Comparison of ENCODE assay signal across 1 cellular context in the genomic region with DNA sequence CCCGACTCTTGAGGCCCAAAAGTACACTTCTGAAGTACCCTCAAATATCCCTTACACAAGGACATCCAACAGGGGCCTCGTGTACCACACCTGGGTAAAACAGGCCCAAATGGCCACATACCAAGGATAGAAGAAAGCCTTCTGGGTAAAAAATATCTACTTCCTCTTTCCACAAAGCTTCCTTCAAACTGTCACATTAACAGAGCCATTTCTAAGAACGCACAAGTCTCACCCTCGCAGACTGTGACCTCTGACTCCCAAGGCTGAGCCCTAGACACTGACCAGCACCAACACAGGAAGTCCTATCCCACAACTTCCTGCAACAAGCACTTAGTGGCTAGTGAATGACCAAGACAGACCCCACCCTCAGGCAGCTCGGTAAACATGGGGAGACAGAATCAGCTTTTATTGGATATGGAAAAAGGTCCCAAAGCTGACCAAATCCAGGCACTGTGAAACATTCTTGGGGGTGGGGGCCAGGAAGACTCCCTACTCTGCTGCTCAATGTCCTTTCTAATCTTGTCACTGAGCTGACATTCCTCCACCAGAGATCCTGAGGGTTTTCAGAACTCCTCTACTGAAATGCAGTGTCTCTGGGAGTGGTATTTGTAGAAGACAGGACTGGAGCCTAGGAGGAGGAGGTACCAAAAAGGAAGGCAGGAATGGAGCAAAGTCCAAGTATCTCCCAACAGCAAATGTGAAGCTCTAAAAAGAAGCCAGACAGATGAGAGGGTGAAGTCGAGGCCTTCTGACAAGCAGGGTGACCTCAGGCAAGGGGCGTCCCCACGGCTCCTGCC.
TF ChIP-seq lines count a peak whose summit lies in the region.

No MANE protein-coding gene starts in this region.

TF ChIP-seq in K562, 482 proteins besides CTCF, POLR2A, EP300 and RAD21 (continued from another document and continues in another):
- TF ChIP-seq, protein P1, sequence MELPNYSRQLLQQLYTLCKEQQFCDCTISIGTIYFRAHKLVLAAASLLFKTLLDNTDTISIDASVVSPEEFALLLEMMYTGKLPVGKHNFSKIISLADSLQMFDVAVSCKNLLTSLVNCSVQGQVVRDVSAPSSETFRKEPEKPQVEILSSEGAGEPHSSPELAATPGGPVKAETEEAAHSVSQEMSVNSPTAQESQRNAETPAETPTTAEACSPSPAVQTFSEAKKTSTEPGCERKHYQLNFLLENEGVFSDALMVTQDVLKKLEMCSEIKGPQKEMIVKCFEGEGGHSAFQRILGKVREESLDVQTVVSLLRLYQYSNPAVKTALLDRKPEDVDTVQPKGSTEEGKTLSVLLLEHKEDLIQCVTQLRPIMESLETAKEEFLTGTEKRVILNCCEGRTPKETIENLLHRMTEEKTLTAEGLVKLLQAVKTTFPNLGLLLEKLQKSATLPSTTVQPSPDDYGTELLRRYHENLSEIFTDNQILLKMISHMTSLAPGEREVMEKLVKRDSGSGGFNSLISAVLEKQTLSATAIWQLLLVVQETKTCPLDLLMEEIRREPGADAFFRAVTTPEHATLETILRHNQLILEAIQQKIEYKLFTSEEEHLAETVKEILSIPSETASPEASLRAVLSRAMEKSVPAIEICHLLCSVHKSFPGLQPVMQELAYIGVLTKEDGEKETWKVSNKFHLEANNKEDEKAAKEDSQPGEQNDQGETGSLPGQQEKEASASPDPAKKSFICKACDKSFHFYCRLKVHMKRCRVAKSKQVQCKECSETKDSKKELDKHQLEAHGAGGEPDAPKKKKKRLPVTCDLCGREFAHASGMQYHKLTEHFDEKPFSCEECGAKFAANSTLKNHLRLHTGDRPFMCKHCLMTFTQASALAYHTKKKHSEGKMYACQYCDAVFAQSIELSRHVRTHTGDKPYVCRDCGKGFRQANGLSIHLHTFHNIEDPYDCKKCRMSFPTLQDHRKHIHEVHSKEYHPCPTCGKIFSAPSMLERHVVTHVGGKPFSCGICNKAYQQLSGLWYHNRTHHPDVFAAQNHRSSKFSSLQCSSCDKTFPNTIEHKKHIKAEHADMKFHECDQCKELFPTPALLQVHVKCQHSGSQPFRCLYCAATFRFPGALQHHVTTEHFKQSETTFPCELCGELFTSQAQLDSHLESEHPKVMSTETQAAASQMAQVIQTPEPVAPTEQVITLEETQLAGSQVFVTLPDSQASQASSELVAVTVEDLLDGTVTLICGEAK (IDR thresholded peaks at IDR 0.05) = peak; percentile 86
- TF ChIP-seq, protein P1 (CRISPR knock-in tag; IDR thresholded peaks at IDR 0.05) = no peak
- TF ChIP-seq GMEB1 (CRISPR knock-in tag; IDR thresholded peaks at IDR 0.05) (no peak), FIP1L1 (IDR thresholded peaks at IDR 0.05; ENCODE audit: low read depth, low read length, poor library complexity, severe bottlenecking) (no peak), ZNF23 (CRISPR knock-in tag; IDR thresholded peaks at IDR 0.05) (no peak), MXI1 (IDR thresholded peaks at IDR 0.05; ENCODE audit: low read depth, low read length) (no peak), HDAC2 (IDR thresholded peaks at IDR 0.05) (no peak), BMI1 (IDR thresholded peaks at IDR 0.05; ENCODE audit: low read length) (no peak), MTA1 (IDR thresholded peaks at IDR 0.05; ENCODE audit: borderline replicate concordance) (no peak), DDX20 (tag; IDR thresholded peaks at IDR 0.05; ENCODE audit: low read depth) (0 out of 2 replicates have a peak, but pooled peaks have one; percentile 60), ASH1L (IDR thresholded peaks at IDR 0.05; ENCODE audit: borderline replicate concordance, low read depth, partially characterized antibody) (no peak), MTA2 (IDR thresholded peaks at IDR 0.05; ENCODE audit: low read depth) (peak; percentile 24; the same call in 1 of the 2 replicates), MEF2A (IDR thresholded peaks at IDR 0.05; ENCODE audit: control insufficient read depth, low read depth, low read length) (no peak), TAL1 (IDR thresholded peaks at IDR 0.05) (peak; percentile 27; the same call in 1 of the 2 replicates), ZNF408 (CRISPR knock-in tag; IDR thresholded peaks at IDR 0.05; ENCODE audit: low read depth) (no peak), MAZ (CRISPR knock-in tag; conservative IDR thresholded peaks at IDR 0.05 in 1 of 2, IDR thresholded peaks at IDR 0.05 in 1 of 2) (0 out of 4 replicates have a peak, but pooled peaks of 1 of the 2 experiments have one; percentile 25), PML (IDR thresholded peaks at IDR 0.05; ENCODE audit: low read length) (no peak; the same call in 1 of the 2 replicates), TGIF2 (CRISPR knock-in tag; IDR thresholded peaks at IDR 0.05) (no peak), XRCC3 (IDR thresholded peaks at IDR 0.05) (no peak), PRPF4 (IDR thresholded peaks at IDR 0.05; ENCODE audit: insufficient read depth, low read depth, low read length, poor library complexity, severe bottlenecking) (no peak), FOXJ2 (tag; IDR thresholded peaks at IDR 0.05) (no peak), POLR2G (IDR thresholded peaks at IDR 0.05; ENCODE audit: low read depth, low read length) (no peak), HMG20B (CRISPR knock-in tag; IDR thresholded peaks at IDR 0.05) (no peak), SREBF2 (CRISPR knock-in tag; IDR thresholded peaks at IDR 0.05) (no peak), ZNF174 (CRISPR knock-in tag; IDR thresholded peaks at IDR 0.05) (no peak), CHD1 (IDR thresholded peaks at IDR 0.05; ENCODE audit: low read length) (no peak), SMARCA4 (IDR thresholded peaks at IDR 0.05) (peak; percentile 67; the same call in 1 of the 2 replicates)
- TF ChIP-seq, protein P2, sequence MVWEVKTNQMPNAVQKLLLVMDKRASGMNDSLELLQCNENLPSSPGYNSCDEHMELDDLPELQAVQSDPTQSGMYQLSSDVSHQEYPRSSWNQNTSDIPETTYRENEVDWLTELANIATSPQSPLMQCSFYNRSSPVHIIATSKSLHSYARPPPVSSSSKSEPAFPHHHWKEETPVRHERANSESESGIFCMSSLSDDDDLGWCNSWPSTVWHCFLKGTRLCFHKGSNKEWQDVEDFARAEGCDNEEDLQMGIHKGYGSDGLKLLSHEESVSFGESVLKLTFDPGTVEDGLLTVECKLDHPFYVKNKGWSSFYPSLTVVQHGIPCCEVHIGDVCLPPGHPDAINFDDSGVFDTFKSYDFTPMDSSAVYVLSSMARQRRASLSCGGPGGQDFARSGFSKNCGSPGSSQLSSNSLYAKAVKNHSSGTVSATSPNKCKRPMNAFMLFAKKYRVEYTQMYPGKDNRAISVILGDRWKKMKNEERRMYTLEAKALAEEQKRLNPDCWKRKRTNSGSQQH (CRISPR knock-in tag; IDR thresholded peaks at IDR 0.05) = no peak
- TF ChIP-seq, protein P3, sequence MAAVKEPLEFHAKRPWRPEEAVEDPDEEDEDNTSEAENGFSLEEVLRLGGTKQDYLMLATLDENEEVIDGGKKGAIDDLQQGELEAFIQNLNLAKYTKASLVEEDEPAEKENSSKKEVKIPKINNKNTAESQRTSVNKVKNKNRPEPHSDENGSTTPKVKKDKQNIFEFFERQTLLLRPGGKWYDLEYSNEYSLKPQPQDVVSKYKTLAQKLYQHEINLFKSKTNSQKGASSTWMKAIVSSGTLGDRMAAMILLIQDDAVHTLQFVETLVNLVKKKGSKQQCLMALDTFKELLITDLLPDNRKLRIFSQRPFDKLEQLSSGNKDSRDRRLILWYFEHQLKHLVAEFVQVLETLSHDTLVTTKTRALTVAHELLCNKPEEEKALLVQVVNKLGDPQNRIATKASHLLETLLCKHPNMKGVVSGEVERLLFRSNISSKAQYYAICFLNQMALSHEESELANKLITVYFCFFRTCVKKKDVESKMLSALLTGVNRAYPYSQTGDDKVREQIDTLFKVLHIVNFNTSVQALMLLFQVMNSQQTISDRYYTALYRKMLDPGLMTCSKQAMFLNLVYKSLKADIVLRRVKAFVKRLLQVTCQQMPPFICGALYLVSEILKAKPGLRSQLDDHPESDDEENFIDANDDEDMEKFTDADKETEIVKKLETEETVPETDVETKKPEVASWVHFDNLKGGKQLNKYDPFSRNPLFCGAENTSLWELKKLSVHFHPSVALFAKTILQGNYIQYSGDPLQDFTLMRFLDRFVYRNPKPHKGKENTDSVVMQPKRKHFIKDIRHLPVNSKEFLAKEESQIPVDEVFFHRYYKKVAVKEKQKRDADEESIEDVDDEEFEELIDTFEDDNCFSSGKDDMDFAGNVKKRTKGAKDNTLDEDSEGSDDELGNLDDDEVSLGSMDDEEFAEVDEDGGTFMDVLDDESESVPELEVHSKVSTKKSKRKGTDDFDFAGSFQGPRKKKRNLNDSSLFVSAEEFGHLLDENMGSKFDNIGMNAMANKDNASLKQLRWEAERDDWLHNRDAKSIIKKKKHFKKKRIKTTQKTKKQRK (IDR thresholded peaks at IDR 0.05; ENCODE audit: borderline replicate concordance, low read depth, low read length) = no peak
- TF ChIP-seq, protein P4, sequence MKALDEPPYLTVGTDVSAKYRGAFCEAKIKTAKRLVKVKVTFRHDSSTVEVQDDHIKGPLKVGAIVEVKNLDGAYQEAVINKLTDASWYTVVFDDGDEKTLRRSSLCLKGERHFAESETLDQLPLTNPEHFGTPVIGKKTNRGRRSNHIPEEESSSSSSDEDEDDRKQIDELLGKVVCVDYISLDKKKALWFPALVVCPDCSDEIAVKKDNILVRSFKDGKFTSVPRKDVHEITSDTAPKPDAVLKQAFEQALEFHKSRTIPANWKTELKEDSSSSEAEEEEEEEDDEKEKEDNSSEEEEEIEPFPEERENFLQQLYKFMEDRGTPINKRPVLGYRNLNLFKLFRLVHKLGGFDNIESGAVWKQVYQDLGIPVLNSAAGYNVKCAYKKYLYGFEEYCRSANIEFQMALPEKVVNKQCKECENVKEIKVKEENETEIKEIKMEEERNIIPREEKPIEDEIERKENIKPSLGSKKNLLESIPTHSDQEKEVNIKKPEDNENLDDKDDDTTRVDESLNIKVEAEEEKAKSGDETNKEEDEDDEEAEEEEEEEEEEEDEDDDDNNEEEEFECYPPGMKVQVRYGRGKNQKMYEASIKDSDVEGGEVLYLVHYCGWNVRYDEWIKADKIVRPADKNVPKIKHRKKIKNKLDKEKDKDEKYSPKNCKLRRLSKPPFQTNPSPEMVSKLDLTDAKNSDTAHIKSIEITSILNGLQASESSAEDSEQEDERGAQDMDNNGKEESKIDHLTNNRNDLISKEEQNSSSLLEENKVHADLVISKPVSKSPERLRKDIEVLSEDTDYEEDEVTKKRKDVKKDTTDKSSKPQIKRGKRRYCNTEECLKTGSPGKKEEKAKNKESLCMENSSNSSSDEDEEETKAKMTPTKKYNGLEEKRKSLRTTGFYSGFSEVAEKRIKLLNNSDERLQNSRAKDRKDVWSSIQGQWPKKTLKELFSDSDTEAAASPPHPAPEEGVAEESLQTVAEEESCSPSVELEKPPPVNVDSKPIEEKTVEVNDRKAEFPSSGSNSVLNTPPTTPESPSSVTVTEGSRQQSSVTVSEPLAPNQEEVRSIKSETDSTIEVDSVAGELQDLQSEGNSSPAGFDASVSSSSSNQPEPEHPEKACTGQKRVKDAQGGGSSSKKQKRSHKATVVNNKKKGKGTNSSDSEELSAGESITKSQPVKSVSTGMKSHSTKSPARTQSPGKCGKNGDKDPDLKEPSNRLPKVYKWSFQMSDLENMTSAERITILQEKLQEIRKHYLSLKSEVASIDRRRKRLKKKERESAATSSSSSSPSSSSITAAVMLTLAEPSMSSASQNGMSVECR (CRISPR knock-in tag; IDR thresholded peaks at IDR 0.05) = peak; percentile 55; the same call in 1 of the 2 replicates
- TF ChIP-seq, protein P5, sequence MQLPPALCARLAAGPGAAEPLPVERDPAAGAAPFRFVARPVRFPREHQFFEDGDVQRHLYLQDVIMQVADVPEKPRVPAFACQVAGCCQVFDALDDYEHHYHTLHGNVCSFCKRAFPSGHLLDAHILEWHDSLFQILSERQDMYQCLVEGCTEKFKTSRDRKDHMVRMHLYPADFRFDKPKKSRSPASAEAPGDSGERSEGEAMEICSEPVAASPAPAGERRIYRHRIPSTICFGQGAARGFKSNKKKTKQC (CRISPR knock-in tag; IDR thresholded peaks at IDR 0.05) = no peak; the same call in 1 of the 2 replicates
